ENCODE assay signal across 19 cellular contexts in the genomic region with DNA sequence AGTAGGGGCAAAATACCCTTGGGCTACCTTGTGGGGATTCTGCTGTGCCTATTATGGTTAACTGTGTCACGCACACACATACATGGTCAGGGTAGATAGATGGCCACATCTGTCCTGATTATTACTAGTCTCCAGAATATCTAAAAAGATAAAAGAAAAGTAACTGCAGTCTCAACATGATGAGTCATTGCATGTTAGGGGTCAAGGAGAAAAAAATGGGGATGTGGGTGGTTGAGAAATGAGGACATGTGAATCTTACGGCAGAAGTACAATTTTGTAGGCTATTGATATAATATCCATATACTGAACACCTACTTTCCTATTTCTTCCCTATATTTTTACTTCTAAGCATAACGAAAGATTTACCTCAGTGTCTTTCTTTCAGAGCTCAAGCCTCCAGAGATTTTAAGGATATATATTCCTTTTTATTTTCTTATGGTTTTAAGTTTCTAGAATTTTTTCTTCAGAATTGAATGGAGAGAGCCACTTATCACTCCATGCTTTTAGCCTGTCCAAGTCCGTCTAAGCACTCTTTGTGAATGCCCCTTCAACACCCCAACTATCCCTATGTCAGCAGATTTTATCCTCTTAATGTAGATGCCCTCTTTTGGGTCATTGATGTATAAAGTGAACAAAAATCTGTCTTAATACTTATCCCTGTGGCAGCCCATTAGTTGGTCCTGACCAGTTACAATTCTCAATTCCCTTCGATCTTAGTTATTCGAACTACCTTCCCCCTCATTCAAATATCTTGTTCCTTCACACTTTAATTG.
"Had no signal": no experiment of that assay in that cellular context is flagged by ENCODE, and none has a peak within 500 bp of the region (broad histone marks: within the 10 kb centered on the region; RNA-seq: fewer than 3 reads in every experiment).

No MANE protein-coding gene starts in this region.

- H3K36me3 ChIP-seq: neural progenitor cell had no signal

- H3K27me3 ChIP-seq: neural progenitor cell had no signal

- H3K27ac ChIP-seq: neural progenitor cell, psoas muscle had no signal

- H3K9me3 Mint-ChIP-seq: activated T-cell treated with anti-CD3 and anti-CD28 coated beads, Interleukin-2, amount 50 U/mL, for 24 hours had no signal

- H3K4me3 ChIP-seq: neural progenitor cell, psoas muscle, smooth muscle cell had no signal

- H3K4me1 ChIP-seq: neural progenitor cell, psoas muscle had no signal

- DNase-seq: activated CD4-positive, alpha-beta T cell treated with anti-CD3 and anti-CD28 coated beads for 48 hours; activated CD4-positive, CD25-positive, alpha-beta regulatory T cell; activated CD8-positive, alpha-beta T cell treated with anti-CD3 and anti-CD28 coated beads, Interleukin-2, amount 10 ng/mL, durations not matched to agents 7 days and 5 days; activated naive CD4-positive, alpha-beta T cell treated with Interleukin-2 at 50 U/mL for 16 hours; activated naive CD8-positive, alpha-beta T cell treated with anti-CD3 and anti-CD28 coated beads, Interleukin-2, amount 10 ng/mL, durations not matched to agents 7 days and 5 days; activated T-cell treated with anti-CD3 and anti-CD28 coated beads, Interleukin-2, amount 50 U/mL, for 24 hours; anterior cingulate cortex; cortex of kidney; mesenchymal stem cell; naive thymus-derived CD4-positive, alpha-beta T cell; psoas muscle; right cardiac atrium; stimulated activated CD4-positive, alpha-beta T cell treated with anti-CD3 and anti-CD28 coated beads, Interleukin-4, amount 100 ng/mL, for 24 hours; SW 1271 had no signal

- H3K4me1 Mint-ChIP-seq: activated naive CD8-positive, alpha-beta T cell treated with anti-CD3 and anti-CD28 coated beads, Interleukin-2, amount 10 ng/mL, durations not matched to agents 7 days and 5 days; central memory CD8-positive, alpha-beta T cell; naive thymus-derived CD4-positive, alpha-beta T cell; neural progenitor cell; stimulated activated memory B cell treated with anti-CD40 and anti-IgM and Interleukin-4, amounts not matched to agents 10 μg/mL and 1 μg/mL and 100 μg/mL, for 72 hours had no signal

- H3K27ac Mint-ChIP-seq: activated CD8-positive, alpha-beta T cell treated with anti-CD3 and anti-CD28 coated beads, Interleukin-2, amount 10 ng/mL, durations not matched to agents 7 days and 5 days; activated naive CD8-positive, alpha-beta T cell treated with anti-CD3 and anti-CD28 coated beads, Interleukin-2, amount 10 ng/mL, durations not matched to agents 7 days and 5 days; activated T-cell treated with anti-CD3 and anti-CD28 coated beads, Interleukin-2, amount 50 U/mL, for 24 hours; activated T-helper 2 cell treated with anti-CD3 and anti-CD28 coated beads, Interferon-gamma antibody, Interleukin-2, Interleukin-4, amounts not matched to agents 10 μg/mL and 5 μg/mL and 100 μg/mL, durations not matched to agents 14 hours and 24 hours and 36 hours; naive thymus-derived CD4-positive, alpha-beta T cell; neural progenitor cell; stimulated activated memory B cell treated with anti-CD40 and anti-IgM and Interleukin-4, amounts not matched to agents 10 μg/mL and 1 μg/mL and 100 μg/mL, for 72 hours had no signal

- H3K4me3 Mint-ChIP-seq: activated CD8-positive, alpha-beta T cell treated with anti-CD3 and anti-CD28 coated beads, Interleukin-2, amount 10 ng/mL, durations not matched to agents 7 days and 5 days; activated naive CD8-positive, alpha-beta T cell treated with anti-CD3 and anti-CD28 coated beads, Interleukin-2, amount 10 ng/mL, durations not matched to agents 7 days and 5 days; activated T-cell treated with anti-CD3 and anti-CD28 coated beads, Interleukin-2, amount 50 U/mL, for 24 hours; central memory CD8-positive, alpha-beta T cell; naive thymus-derived CD4-positive, alpha-beta T cell; neural progenitor cell; stimulated activated memory B cell treated with anti-CD40 and anti-IgM and Interleukin-4, amounts not matched to agents 10 μg/mL and 1 μg/mL and 100 μg/mL, for 72 hours had no signal

- H3K27me3 Mint-ChIP-seq: activated T-cell treated with anti-CD3 and anti-CD28 coated beads, Interleukin-2, amount 50 U/mL, for 24 hours; central memory CD8-positive, alpha-beta T cell; stimulated activated memory B cell treated with anti-CD40 and anti-IgM and Interleukin-4, amounts not matched to agents 10 μg/mL and 1 μg/mL and 100 μg/mL, for 72 hours had no signal

- H3K36me3 Mint-ChIP-seq: activated naive CD8-positive, alpha-beta T cell treated with anti-CD3 and anti-CD28 coated beads, Interleukin-2, amount 10 ng/mL, durations not matched to agents 7 days and 5 days; naive thymus-derived CD4-positive, alpha-beta T cell; neural progenitor cell; stimulated activated memory B cell treated with anti-CD40 and anti-IgM and Interleukin-4, amounts not matched to agents 10 μg/mL and 1 μg/mL and 100 μg/mL, for 72 hours had no signal

- H3K9me3 ChIP-seq: psoas muscle had no signal
